ENCODE assay signal across 9 cellular contexts in the genomic region with DNA sequence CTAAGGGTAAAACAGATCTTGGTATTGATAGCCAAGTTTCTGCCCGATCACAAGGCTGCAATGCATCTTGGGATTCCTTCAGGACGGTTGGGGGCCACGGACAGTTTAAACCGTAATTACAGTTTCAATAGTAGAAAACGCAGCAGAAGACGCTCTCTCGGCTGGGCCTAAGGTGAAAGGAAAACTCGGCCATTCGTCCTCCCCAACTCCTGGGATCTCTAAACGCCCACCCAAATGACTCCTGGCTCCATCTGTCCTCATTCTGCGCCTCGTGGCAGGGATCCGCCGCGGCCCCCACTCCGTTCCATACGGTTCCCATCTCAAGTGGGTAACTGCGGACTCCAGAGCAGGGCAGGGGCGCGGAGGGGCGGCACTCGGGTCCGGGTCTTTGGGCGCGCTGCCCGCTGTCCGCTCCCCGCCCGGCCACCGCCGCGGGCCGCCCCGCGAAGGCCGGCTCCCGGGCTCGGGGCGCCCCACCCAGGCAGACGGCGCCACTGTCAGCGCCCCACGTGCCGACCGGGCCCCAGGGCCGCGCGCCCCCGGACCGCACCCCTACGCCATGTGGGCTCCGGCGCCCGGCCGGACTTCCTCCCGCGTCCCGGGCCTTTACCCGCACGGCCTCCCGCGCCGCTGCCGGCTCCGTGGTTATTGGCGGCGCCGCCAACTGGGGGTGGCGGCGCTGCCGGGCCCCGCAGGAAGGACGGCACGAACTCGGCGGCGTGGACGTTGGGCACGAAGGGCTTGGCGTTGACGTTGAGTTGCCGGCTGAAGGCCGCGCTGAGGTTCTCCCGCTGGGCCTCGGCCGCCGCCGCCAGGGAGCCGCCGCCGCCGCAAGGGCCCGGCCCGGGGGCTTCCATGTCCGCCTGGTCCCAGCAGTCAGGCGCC. TPM values are rescaled to one million over a fixed set of nuclear protein-coding genes. Genes with fewer than 3 reads are reported as not detected.
DNase-seq lines count a peak whose midpoint lies in the region; ATAC-seq and TF ChIP-seq lines count a peak whose summit lies in the region.
"Had no signal": no experiment of that assay in that cellular context is flagged by ENCODE, and none has a peak within 500 bp of the region (broad histone marks: within the 10 kb centered on the region; RNA-seq: fewer than 3 reads in every experiment).

No MANE protein-coding gene starts in this region.

- H3K4ac ChIP-seq in mesenchymal stem cell (ENCODE audit: low read depth in 1 of 2, low read length in 2 of 2) = peak overlapping the region; percentile 51 to 98

- DNase-seq in GM10248 (ENCODE audit: extremely low spot score) = peak; percentile 66
- peak; percentile 49 for DNase-seq in activated CD4-positive, alpha-beta memory T cell treated with anti-CD3 and anti-CD28 coated beads, Interleukin-2, amount 10 ng/mL, durations not matched to agents 7 days and 5 days
- DNase-seq in effector memory CD4-positive, alpha-beta T cell = peak; percentile 8 to 24 (median 22)
- DNase-seq in mesenchymal stem cell = peak; percentile 59
- peak; percentile 15 to 20 for DNase-seq in stimulated activated CD8-positive, alpha-beta memory T cell treated with anti-CD3 and anti-CD28 coated beads, Interleukin-15, amount 100 ng/mL, for 48 hours (ENCODE audit: low read depth in 2 of 2)
- no peak for DNase-seq in foreskin melanocyte

- H3K9me3 ChIP-seq in KOPT-K1 (ENCODE audit: insufficient read depth, low read length, poor library complexity, severe bottlenecking) (no peaks in the 10 kb centered on the region), mesenchymal stem cell (ENCODE audit: control insufficient read depth, low read length) (no peaks in the 10 kb centered on the region)
- H3K9me3 ChIP-seq in effector memory CD4-positive, alpha-beta T cell (ENCODE audit: control insufficient read depth, low read length) = no peaks in the 10 kb centered on the region

- POLR2A ChIA-PET in GM10248 (lab: Yijun Ruan, JAX) = interaction anchor here (0.9 kb wide), 1 partner anchor 8 kb away, joined by 3 read pairs; no protein-coding TSS in a partner anchor
- POLR2A ChIA-PET in activated CD4-positive, alpha-beta memory T cell treated with anti-CD3 and anti-CD28 coated beads, Interleukin-2, amount 10 ng/mL, durations not matched to agents 7 days and 5 days (lab: Charles Lee) = interaction anchor here (0.9 to 4.4 kb wide), 13 partner anchors 11 to 1171 kb away, joined by 3 to 23 read pairs (median 4); a partner anchor contains a TSS

- H3K4me3 Mint-ChIP-seq in activated CD4-positive, alpha-beta memory T cell treated with anti-CD3 and anti-CD28 coated beads, Interleukin-2, amount 10 ng/mL, durations not matched to agents 7 days and 5 days = peak overlapping the region; percentile 88

- H3K27me3 ChIP-seq in effector memory CD4-positive, alpha-beta T cell (replicated peaks; ENCODE audit: control insufficient read depth, insufficient read depth, low read length, poor library complexity, severe bottlenecking) = no peaks in the 10 kb centered on the region
- H3K27me3 ChIP-seq in mesenchymal stem cell (ENCODE audit: control insufficient read depth in 1 of 2, insufficient read depth in 1 of 2, low read length in 2 of 2) = peaks cover 0 to 2% of the 10 kb centered on the region in 2 experiments

- peak overlapping the region; percentile 79 to 92 for H3K23ac ChIP-seq in mesenchymal stem cell (ENCODE audit: low read length in 2 of 2)

- peak overlapping the region; percentile 93 for H4K91ac ChIP-seq in mesenchymal stem cell (ENCODE audit: low read length)

- H3K4me3 ChIP-seq in effector memory CD4-positive, alpha-beta T cell (ENCODE audit: insufficient read depth, low read depth, low read length, poor library complexity, severe bottlenecking) = peak overlapping the region; percentile 67
- H3K4me3 ChIP-seq in mesenchymal stem cell (ENCODE audit: insufficient read depth in 1 of 2, low read depth in 1 of 2, low read length in 2 of 2) = peak overlapping the region; percentile 93 to 99

- peaks cover 9% of the 10 kb centered on the region for H3K27me3 Mint-ChIP-seq in activated CD4-positive, alpha-beta memory T cell treated with anti-CD3 and anti-CD28 coated beads, Interleukin-2, amount 10 ng/mL, durations not matched to agents 7 days and 5 days

- peak overlapping the region; percentile 92 for H2AFZ ChIP-seq in mesenchymal stem cell (ENCODE audit: low read depth, low read length)

- H2BK5ac ChIP-seq in mesenchymal stem cell (ENCODE audit: low read depth, low read length, poor library complexity, severe bottlenecking) = no peak overlapping the region

- H3K36me3 ChIP-seq in KOPT-K1 (ENCODE audit: insufficient read depth, low read length) (peaks cover 25% of the 10 kb centered on the region), mesenchymal stem cell (ENCODE audit: control insufficient read depth in 1 of 2, insufficient read depth in 2 of 2, low read depth in 1 of 2, low read length in 2 of 2) (no peaks in the 10 kb centered on the region)
- H3K36me3 ChIP-seq in effector memory CD4-positive, alpha-beta T cell (ENCODE audit: control insufficient read depth, insufficient read depth, low read length) = no peaks in the 10 kb centered on the region

- CTCF ChIA-PET in GM10248 (lab: Yijun Ruan, JAX) = interaction anchor here (0.9 to 2.9 kb wide), 4 partner anchors 8 to 518 kb away, joined by 3 to 12 read pairs (median 8); no protein-coding TSS in a partner anchor
- CTCF ChIA-PET in activated CD4-positive, alpha-beta memory T cell treated with anti-CD3 and anti-CD28 coated beads, Interleukin-2, amount 10 ng/mL, durations not matched to agents 7 days and 5 days (lab: Charles Lee) = interaction anchor here (0.9 to 1.6 kb wide), 2 partner anchors 153 to 173 kb away, joined by 3 to 4 read pairs; no protein-coding TSS in a partner anchor

- H3K27ac Mint-ChIP-seq in activated CD4-positive, alpha-beta memory T cell treated with anti-CD3 and anti-CD28 coated beads, Interleukin-2, amount 10 ng/mL, durations not matched to agents 7 days and 5 days = peak overlapping the region; percentile 93

- no peak for TF ChIP-seq CTCF in GM10248 (IDR thresholded peaks at IDR 0.05; ENCODE audit: control extremely low read depth, extremely low read depth, low read depth, missing control alignments)

- H2BK15ac ChIP-seq in mesenchymal stem cell (ENCODE audit: low read depth, poor library complexity, severe bottlenecking) = peak overlapping the region; percentile 80

- peaks cover 29% of the 10 kb centered on the region for H3K36me3 Mint-ChIP-seq in activated CD4-positive, alpha-beta memory T cell treated with anti-CD3 and anti-CD28 coated beads, Interleukin-2, amount 10 ng/mL, durations not matched to agents 7 days and 5 days (ENCODE audit: low read depth)

- under 1% methylated on average over 80 of the region's 97 CpGs for WGBS in mesenchymal stem cell

- peak; percentile 36 for ATAC-seq in GM21825 (IDR thresholded peaks at IDR 0.05; ENCODE audit: unreplicated experiment)

- peak overlapping the region; percentile 95 to 100 for H3K18ac ChIP-seq in mesenchymal stem cell (ENCODE audit: low read depth in 1 of 2, low read length in 2 of 2)

- H3K4me2 ChIP-seq in mesenchymal stem cell (ENCODE audit: low read length, poor library complexity, severe bottlenecking) = peak overlapping the region; percentile 87

- peak overlapping the region in 1 of 2 experiments; percentile 60 for H2BK12ac ChIP-seq in mesenchymal stem cell (ENCODE audit: low read length in 2 of 2)

- H3K9me3 Mint-ChIP-seq in activated CD4-positive, alpha-beta memory T cell treated with anti-CD3 and anti-CD28 coated beads, Interleukin-2, amount 10 ng/mL, durations not matched to agents 7 days and 5 days = no peaks in the 10 kb centered on the region

- H3K79me1 ChIP-seq in mesenchymal stem cell (replicated peaks; ENCODE audit: low read length, poor library complexity, severe bottlenecking) = no peaks in the 10 kb centered on the region

- no peak overlapping the region for H2AK5ac ChIP-seq in mesenchymal stem cell (ENCODE audit: low read length, severe bottlenecking)

- H3K9ac ChIP-seq in mesenchymal stem cell (ENCODE audit: low read length) = peak overlapping the region; percentile 94

- H3K4me1 Mint-ChIP-seq in activated CD4-positive, alpha-beta memory T cell treated with anti-CD3 and anti-CD28 coated beads, Interleukin-2, amount 10 ng/mL, durations not matched to agents 7 days and 5 days = peaks cover 43% of the 10 kb centered on the region

- peak overlapping the region; percentile 79 for H2BK120ac ChIP-seq in mesenchymal stem cell (ENCODE audit: low read depth, low read length)

- H3K4me1 ChIP-seq in effector memory CD4-positive, alpha-beta T cell (ENCODE audit: control insufficient read depth, insufficient read depth, low read length, poor library complexity, severe bottlenecking) = peaks cover 32% of the 10 kb centered on the region
- peaks cover 1% of the 10 kb centered on the region for H3K4me1 ChIP-seq in mesenchymal stem cell (ENCODE audit: control insufficient read depth, insufficient read depth, low read depth, low read length)

- peak overlapping the region; percentile 91 for H3K27ac ChIP-seq in KOPT-K1 (ENCODE audit: low read depth, low read length, poor library complexity, severe bottlenecking)
- H3K27ac ChIP-seq in effector memory CD4-positive, alpha-beta T cell (ENCODE audit: insufficient read depth, low read length, poor library complexity, severe bottlenecking) = peak overlapping the region; percentile 78
- peak overlapping the region; percentile 51 for H3K27ac ChIP-seq in mesenchymal stem cell (ENCODE audit: low read length, poor library complexity, severe bottlenecking)

- H3K14ac ChIP-seq in mesenchymal stem cell (ENCODE audit: low read length in 2 of 2) = peak overlapping the region in 1 of 2 experiments; percentile 96

- H4K8ac ChIP-seq in mesenchymal stem cell (ENCODE audit: low read length) = peak overlapping the region; percentile 85

RNA-seq across cellular contexts. Expression of a gene that starts 0.8 kb away (rescaled TPM):
- 100 to 1,000 TPM; 124 to 125 TPM for total RNA-seq in activated CD4-positive, alpha-beta memory T cell treated with anti-CD3 and anti-CD28 coated beads, Interleukin-2, amount 10 ng/mL, durations not matched to agents 7 days and 5 days
- polyA plus RNA-seq in mesenchymal stem cell (2013, experiment 1 of 2) = 94.6 TPM
- polyA plus RNA-seq in mesenchymal stem cell (2013, experiment 2 of 2) = 92.6 TPM

RNA-seq across cellular contexts. Expression of a gene that starts 26.8 kb away (rescaled TPM):
- 1 to 10 TPM; 5.5 to 8.1 TPM for total RNA-seq in activated CD4-positive, alpha-beta memory T cell treated with anti-CD3 and anti-CD28 coated beads, Interleukin-2, amount 10 ng/mL, durations not matched to agents 7 days and 5 days
- polyA plus RNA-seq in mesenchymal stem cell (2013, experiment 1 of 2) = 0.47 TPM
- 1.4 TPM for polyA plus RNA-seq in mesenchymal stem cell (2013, experiment 2 of 2)

RNA-seq across cellular contexts. Expression of a gene that starts 50.0 kb away (rescaled TPM):
- not detected for total RNA-seq in activated CD4-positive, alpha-beta memory T cell treated with anti-CD3 and anti-CD28 coated beads, Interleukin-2, amount 10 ng/mL, durations not matched to agents 7 days and 5 days
- 0.07 TPM for polyA plus RNA-seq in mesenchymal stem cell (2013, experiment 1 of 2)
- not detected for polyA plus RNA-seq in mesenchymal stem cell (2013, experiment 2 of 2)
- total RNA-seq: pulmonary artery endothelial cell had no signal
